ENCODE assay signal across 8 cellular contexts in genomic region chr1:90133133-90133532, GRCh38.
DNase-seq lines count a peak whose midpoint lies in the region; ATAC-seq and TF ChIP-seq lines count a peak whose summit lies in the region.

No MANE protein-coding gene starts in this region.

- no peaks in the 10 kb centered on the region for H3K9me3 ChIP-seq in Peyer's patch
- H3K9me3 ChIP-seq in thyroid gland: no peaks in the 10 kb centered on the region

- TF ChIP-seq POLR2A in Peyer's patch (IDR thresholded peaks at IDR 0.05) (no peak), thyroid gland (IDR thresholded peaks at IDR 0.05) (no peak)

- peak in 4 of 6 experiments; percentile 26 to 56 (median 54) for TF ChIP-seq CTCF in Peyer's patch (IDR thresholded peaks at IDR 0.05)
- TF ChIP-seq CTCF in fibroblast of the aortic adventitia (IDR thresholded peaks at IDR 0.05; ENCODE audit: insufficient read depth, low read length): peak; percentile 21
- TF ChIP-seq CTCF in thyroid gland (IDR thresholded peaks at IDR 0.05): peak in 4 of 6 experiments; percentile 20 to 42 (median 30)

- no peak overlapping the region for H3K4me3 ChIP-seq in Peyer's patch
- H3K4me3 ChIP-seq in fibroblast of the aortic adventitia (ENCODE audit: low read depth, low read length): no peak overlapping the region
- H3K4me3 ChIP-seq in thyroid gland (replicated peaks in 1 of 3): no peak overlapping the region

- no peaks in the 10 kb centered on the region for H3K4me1 ChIP-seq in Peyer's patch
- no peaks in the 10 kb centered on the region for H3K4me1 ChIP-seq in thyroid gland

- 6 to 12% methylated on average over 2 of the region's 2 CpGs for WGBS in thyroid gland, 2 donors

- H3K27ac ChIP-seq in Peyer's patch (no peak overlapping the region), thyroid gland (no peak overlapping the region)

- intact Hi-C loops in thyroid gland (cut with DNase I): no loop called here
- intact Hi-C loops in Right ventricle myocardium superior (cut with DNase I): no loop called here

- ATAC-seq in HG02571 (IDR thresholded peaks at IDR 0.05; ENCODE audit: unreplicated experiment) (no peak), Right ventricle myocardium superior (ENCODE audit: poor library complexity) (no peak), GM21737 (IDR thresholded peaks at IDR 0.05; ENCODE audit: unreplicated experiment) (no peak)

- H3K36me3 ChIP-seq in Peyer's patch: no peaks in the 10 kb centered on the region
- no peaks in the 10 kb centered on the region for H3K36me3 ChIP-seq in thyroid gland

- no peaks in the 10 kb centered on the region for H3K27me3 ChIP-seq in Peyer's patch
- no peaks in the 10 kb centered on the region for H3K27me3 ChIP-seq in thyroid gland

- DNase-seq in EL (peak; percentile 34), Kasumi-1 (lab: John Stamatoyannopoulos, UW) (peak; percentile 65 to 76), Peyer's patch (no peak), fibroblast of the aortic adventitia (ENCODE audit: low read depth) (peak; percentile 32), thyroid gland (peak in 1 of 2 donors; percentile 3), Right ventricle myocardium superior (no peak)

Comparison
In these comparisons a context has a peak if more than half of its experiments do, and no peak if none do; other contexts are left out.
1. DNase-seq: peak in EL (single experiment), Kasumi-1 (2 of 2) and fibroblast of the aortic adventitia (single experiment); none in Peyer's patch (0 of 3) and Right ventricle myocardium superior (single experiment).
2. Peak in every context shown above with its lines, with median percentiles within 50 percentile points of each other: CTCF ChIP-seq.